In genomic region chr17:79732804-79733691, GRCh38 we compare ENCODE assay signal across 12 cellular contexts. TPM values are rescaled to one million over a fixed set of nuclear protein-coding genes. Genes with fewer than 3 reads are reported as not detected.
A peak's percentile ranks its signal among the peaks of the same experiment; 100 is the strongest.
DNase-seq lines count a peak whose midpoint lies in the region; ATAC-seq and TF ChIP-seq lines count a peak whose summit lies in the region.
"Had no signal": no experiment of that assay in that cellular context is flagged by ENCODE, and none has a peak within 500 bp of the region (broad histone marks: within the 10 kb centered on the region; RNA-seq: fewer than 3 reads in every experiment).

No MANE protein-coding gene starts in this region.

- H3K27ac Mint-ChIP-seq in natural killer cell treated with Interleukin-12 subunit alpha and Interleukin-12 subunit beta and Interleukin-15 and Interleukin-18, amount 100 ng/mL, for 72 hours: peak overlapping the region in 1 of 2 donors; percentile 92
- H3K27ac Mint-ChIP-seq: activated naive CD4-positive, alpha-beta T cell treated with anti-CD3 and anti-CD28 coated beads, Interleukin-2, amount 50 U/mL, for 24 hours had no signal

- no peaks in the 10 kb centered on the region for H4K20me1 ChIP-seq in DOHH2 (ENCODE audit: control insufficient read depth, insufficient read depth, low read depth, low read length)
- H4K20me1 ChIP-seq in Karpas-422 (ENCODE audit: insufficient read depth, low read depth, low read length): no peaks in the 10 kb centered on the region

- H3K27me3 Mint-ChIP-seq in natural killer cell treated with Interleukin-12 subunit alpha and Interleukin-12 subunit beta and Interleukin-15 and Interleukin-18, amount 100 ng/mL, for 72 hours: no peaks in the 10 kb centered on the region
- H3K27me3 Mint-ChIP-seq: activated naive CD4-positive, alpha-beta T cell treated with anti-CD3 and anti-CD28 coated beads, Interleukin-2, amount 50 U/mL, for 24 hours had no signal

- no peaks in the 10 kb centered on the region for H3K9me3 Mint-ChIP-seq in natural killer cell treated with Interleukin-12 subunit alpha and Interleukin-12 subunit beta and Interleukin-15 and Interleukin-18, amount 100 ng/mL, for 72 hours
- H3K9me3 Mint-ChIP-seq: activated naive CD4-positive, alpha-beta T cell treated with anti-CD3 and anti-CD28 coated beads, Interleukin-2, amount 50 U/mL, for 24 hours; nephron had no signal

- H3K9me2 ChIP-seq in DOHH2 (replicated peaks; ENCODE audit: control insufficient read depth, low read length) (no peaks in the 10 kb centered on the region), Karpas-422 (replicated peaks; ENCODE audit: insufficient read depth, low read length) (no peaks in the 10 kb centered on the region; the same call in 1 of the 2 replicates)

- DNase-seq in Karpas-422: peak; percentile 50
- DNase-seq in colonic mucosa: peak; percentile 46
- no peak for DNase-seq in natural killer cell treated with Interleukin-12 subunit alpha and Interleukin-12 subunit beta and Interleukin-15 and Interleukin-18, amount 100 ng/mL, for 72 hours (ENCODE audit: low spot score)
- DNase-seq in EL: no peak
- no peak for DNase-seq in activated gamma-delta T cell (lab: John Stamatoyannopoulos, UW)
- DNase-seq in NCI-H146 (lab: John Stamatoyannopoulos, UW): no peak
- DNase-seq: esophagus squamous epithelium, NCI-H1694 had no signal

- H3K4me3 ChIP-seq in DOHH2 (ENCODE audit: low read length) (peak overlapping the region; percentile 34), Karpas-422 (ENCODE audit: low read length) (peak overlapping the region; percentile 25; the same call in 1 of the 2 replicates), colonic mucosa (peak overlapping the region; percentile 4)

- H3F3A ChIP-seq in DOHH2 (ENCODE audit: control insufficient read depth, insufficient read depth): no peaks in the 10 kb centered on the region

- peaks cover 18% of the 10 kb centered on the region for H3K4me1 ChIP-seq in DOHH2 (ENCODE audit: control insufficient read depth, low read length)
- peaks cover 14% of the 10 kb centered on the region for H3K4me1 ChIP-seq in Karpas-422 (ENCODE audit: low read length)
- no peaks in the 10 kb centered on the region for H3K4me1 ChIP-seq in colonic mucosa

- peak overlapping the region; percentile 48 for H3K4me3 Mint-ChIP-seq in natural killer cell treated with Interleukin-12 subunit alpha and Interleukin-12 subunit beta and Interleukin-15 and Interleukin-18, amount 100 ng/mL, for 72 hours
- H3K4me3 Mint-ChIP-seq: activated naive CD4-positive, alpha-beta T cell treated with anti-CD3 and anti-CD28 coated beads, Interleukin-2, amount 50 U/mL, for 24 hours; nephron had no signal

- H3K36me3 ChIP-seq in DOHH2 (ENCODE audit: control insufficient read depth, low read length): no peaks in the 10 kb centered on the region
- H3K36me3 ChIP-seq in Karpas-422 (ENCODE audit: insufficient read depth, low read length): no peaks in the 10 kb centered on the region
- H3K36me3 ChIP-seq in colonic mucosa: no peaks in the 10 kb centered on the region
- H3K36me3 ChIP-seq: esophagus squamous epithelium had no signal

- intact Hi-C loops in colonic mucosa (cut with DNase I): no loop called here

- peaks cover 15 to 24% of the 10 kb centered on the region in 2 donors for H3K4me1 Mint-ChIP-seq in natural killer cell treated with Interleukin-12 subunit alpha and Interleukin-12 subunit beta and Interleukin-15 and Interleukin-18, amount 100 ng/mL, for 72 hours (ENCODE audit: low read depth in 2 of 2)

- H3K27ac ChIP-seq in DOHH2 (ENCODE audit: low read depth, low read length) (no peak overlapping the region), Karpas-422 (ENCODE audit: low read length) (no peak overlapping the region), colonic mucosa (no peak overlapping the region)
- H3K27ac ChIP-seq: esophagus squamous epithelium had no signal

- no peak for TF ChIP-seq CTCF in DOHH2 (IDR thresholded peaks at IDR 0.05; ENCODE audit: low read depth, low read length, poor library complexity, severe bottlenecking)
- TF ChIP-seq CTCF in colonic mucosa (IDR thresholded peaks at IDR 0.05): no peak

- H3K27me3 ChIP-seq in DOHH2 (ENCODE audit: control insufficient read depth, low read length): no peaks in the 10 kb centered on the region
- H3K27me3 ChIP-seq in Karpas-422 (ENCODE audit: low read length): no peaks in the 10 kb centered on the region
- H3K27me3 ChIP-seq in colonic mucosa: no peaks in the 10 kb centered on the region

- ATAC-seq in natural killer cell treated with Interleukin-12 subunit alpha and Interleukin-12 subunit beta and Interleukin-15 and Interleukin-18, amount 100 ng/mL, for 72 hours: peak in 1 of 2 donors; percentile 73
- ATAC-seq in HG03457 (IDR thresholded peaks at IDR 0.05; ENCODE audit: unreplicated experiment): no peak

- H3K9ac ChIP-seq in Karpas-422 (ENCODE audit: low read length): peak overlapping the region; percentile 41; the same call in 1 of the 2 replicates
- H3K9ac ChIP-seq in colonic mucosa (ENCODE audit: low read depth in 2 of 2, low read length in 2 of 2): no peak overlapping the region

- no peaks in the 10 kb centered on the region for H3K36me3 Mint-ChIP-seq in natural killer cell treated with Interleukin-12 subunit alpha and Interleukin-12 subunit beta and Interleukin-15 and Interleukin-18, amount 100 ng/mL, for 72 hours
- H3K36me3 Mint-ChIP-seq: activated naive CD4-positive, alpha-beta T cell treated with anti-CD3 and anti-CD28 coated beads, Interleukin-2, amount 50 U/mL, for 24 hours had no signal

- H3K4me2 ChIP-seq in DOHH2 (ENCODE audit: low read length) (peak overlapping the region; percentile 38), Karpas-422 (ENCODE audit: low read depth, low read length, poor library complexity, severe bottlenecking) (peak overlapping the region; percentile 31)

- peak overlapping the region; percentile 67; the same call in 1 of the 2 replicates for H2AFZ ChIP-seq in Karpas-422 (ENCODE audit: low read length)

- H3K9me3 ChIP-seq in DOHH2 (ENCODE audit: control insufficient read depth, insufficient read depth, low read length) (no peaks in the 10 kb centered on the region), Karpas-422 (ENCODE audit: low read length) (no peaks in the 10 kb centered on the region), colonic mucosa (no peaks in the 10 kb centered on the region)
- H3K9me3 ChIP-seq: esophagus squamous epithelium had no signal

- H3K79me2 ChIP-seq in DOHH2 (ENCODE audit: control insufficient read depth, low read length) (no peaks in the 10 kb centered on the region), Karpas-422 (ENCODE audit: low read length) (no peaks in the 10 kb centered on the region)

RNA-seq across cellular contexts. Expression of gene ENPP7, which starts 2.3 kb away (rescaled TPM):
- 0.07 TPM in 1 of 2 replicates, not detected in the other for total RNA-seq in Karpas-422 (2014; rRNA removed; shearing (Covaris generic); ENCODE audit: low replicate concordance)
- not detected for total RNA-seq in colonic mucosa
- total RNA-seq in natural killer cell treated with Interleukin-12 subunit alpha and Interleukin-12 subunit beta and Interleukin-15 and Interleukin-18, amount 100 ng/mL, for 72 hours: under 1 TPM in 1 of 2 donors, not detected in 1; 0.14 TPM
- total RNA-seq: esophagus squamous epithelium had no signal

RNA-seq across cellular contexts. Expression of gene CBX2, which starts 44.9 kb away (rescaled TPM):
- 4.8 and 8.4 TPM in 2 replicates for total RNA-seq in Karpas-422 (2014; rRNA removed; shearing (Covaris generic); ENCODE audit: low replicate concordance)
- total RNA-seq in colonic mucosa: 1 to 10 TPM; 2.1 to 4.0 TPM
- 1 to 10 TPM in 1 of 2 donors, under 1 TPM in 1; 0.95 to 2.1 TPM for total RNA-seq in natural killer cell treated with Interleukin-12 subunit alpha and Interleukin-12 subunit beta and Interleukin-15 and Interleukin-18, amount 100 ng/mL, for 72 hours

Comparison
In these comparisons a context has a peak if more than half of its experiments do, and no peak if none do; other contexts are left out.
1. DNase-seq: peak in Karpas-422 (single experiment) and colonic mucosa (single experiment); none in natural killer cell treated with Interleukin-12 subunit alpha and Interleukin-12 subunit beta and Interleukin-15 and Interleukin-18, amount 100 ng/mL, for 72 hours (single experiment), EL (single experiment), activated gamma-delta T cell (single experiment) and NCI-H146 (single experiment).
2. Peak in every context shown above with its lines, with median percentiles within 50 percentile points of each other: H3K4me3 ChIP-seq.